1 cellular context compared by ENCODE assay signal in the genomic region with DNA sequence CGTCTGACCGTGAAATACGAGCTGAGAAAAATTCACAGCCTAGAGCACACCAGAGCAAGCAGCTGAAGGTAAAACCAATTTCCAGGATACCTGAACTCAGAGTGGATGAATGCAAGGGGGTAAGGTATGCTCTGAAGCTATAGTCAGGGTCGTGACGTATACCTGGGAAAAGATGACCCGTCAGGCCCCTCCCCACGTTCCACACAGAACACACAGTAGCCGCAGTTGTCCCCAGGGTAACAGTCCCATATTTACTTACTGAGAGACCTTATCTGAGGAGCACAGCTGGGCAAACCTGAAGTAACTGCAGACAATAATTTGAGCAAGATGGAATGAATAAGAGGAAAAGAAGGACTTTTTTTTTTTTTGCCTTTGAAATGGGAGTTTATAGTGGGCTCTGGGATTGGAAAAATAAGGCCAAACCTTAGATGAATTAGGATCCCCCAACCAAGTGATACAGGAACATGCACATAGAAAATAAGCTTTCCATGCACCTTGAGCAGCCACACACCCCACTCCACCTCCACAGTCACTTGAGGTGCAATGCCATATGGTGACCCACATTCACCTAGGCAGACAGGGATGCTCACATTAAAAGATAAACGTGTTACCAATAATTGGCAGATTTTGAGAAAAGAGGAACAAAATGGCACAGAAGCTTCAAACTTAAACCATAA.
TF ChIP-seq lines count a peak whose summit lies in the region.

No MANE protein-coding gene starts in this region.

TF ChIP-seq in K562, 482 proteins besides CTCF, POLR2A, EP300 and RAD21 (continued from another document and continues in another):
- TF ChIP-seq, protein P1, sequence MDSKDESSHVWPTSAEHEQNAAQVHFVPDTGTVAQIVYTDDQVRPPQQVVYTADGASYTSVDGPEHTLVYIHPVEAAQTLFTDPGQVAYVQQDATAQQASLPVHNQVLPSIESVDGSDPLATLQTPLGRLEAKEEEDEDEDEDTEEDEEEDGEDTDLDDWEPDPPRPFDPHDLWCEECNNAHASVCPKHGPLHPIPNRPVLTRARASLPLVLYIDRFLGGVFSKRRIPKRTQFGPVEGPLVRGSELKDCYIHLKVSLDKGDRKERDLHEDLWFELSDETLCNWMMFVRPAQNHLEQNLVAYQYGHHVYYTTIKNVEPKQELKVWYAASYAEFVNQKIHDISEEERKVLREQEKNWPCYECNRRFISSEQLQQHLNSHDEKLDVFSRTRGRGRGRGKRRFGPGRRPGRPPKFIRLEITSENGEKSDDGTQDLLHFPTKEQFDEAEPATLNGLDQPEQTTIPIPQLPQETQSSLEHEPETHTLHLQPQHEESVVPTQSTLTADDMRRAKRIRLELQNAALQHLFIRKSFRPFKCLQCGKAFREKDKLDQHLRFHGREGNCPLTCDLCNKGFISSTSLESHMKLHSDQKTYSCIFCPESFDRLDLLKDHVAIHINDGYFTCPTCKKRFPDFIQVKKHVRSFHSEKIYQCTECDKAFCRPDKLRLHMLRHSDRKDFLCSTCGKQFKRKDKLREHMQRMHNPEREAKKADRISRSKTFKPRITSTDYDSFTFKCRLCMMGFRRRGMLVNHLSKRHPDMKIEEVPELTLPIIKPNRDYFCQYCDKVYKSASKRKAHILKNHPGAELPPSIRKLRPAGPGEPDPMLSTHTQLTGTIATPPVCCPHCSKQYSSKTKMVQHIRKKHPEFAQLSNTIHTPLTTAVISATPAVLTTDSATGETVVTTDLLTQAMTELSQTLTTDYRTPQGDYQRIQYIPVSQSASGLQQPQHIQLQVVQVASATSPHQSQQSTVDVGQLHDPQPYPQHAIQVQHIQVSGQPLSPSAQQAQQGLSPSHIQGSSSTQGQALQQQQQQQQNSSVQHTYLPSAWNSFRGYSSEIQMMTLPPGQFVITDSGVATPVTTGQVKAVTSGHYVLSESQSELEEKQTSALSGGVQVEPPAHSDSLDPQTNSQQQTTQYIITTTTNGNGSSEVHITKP (IDR thresholded peaks at IDR 0.05; ENCODE audit: partially characterized antibody): no peak
- TF ChIP-seq, protein P2, sequence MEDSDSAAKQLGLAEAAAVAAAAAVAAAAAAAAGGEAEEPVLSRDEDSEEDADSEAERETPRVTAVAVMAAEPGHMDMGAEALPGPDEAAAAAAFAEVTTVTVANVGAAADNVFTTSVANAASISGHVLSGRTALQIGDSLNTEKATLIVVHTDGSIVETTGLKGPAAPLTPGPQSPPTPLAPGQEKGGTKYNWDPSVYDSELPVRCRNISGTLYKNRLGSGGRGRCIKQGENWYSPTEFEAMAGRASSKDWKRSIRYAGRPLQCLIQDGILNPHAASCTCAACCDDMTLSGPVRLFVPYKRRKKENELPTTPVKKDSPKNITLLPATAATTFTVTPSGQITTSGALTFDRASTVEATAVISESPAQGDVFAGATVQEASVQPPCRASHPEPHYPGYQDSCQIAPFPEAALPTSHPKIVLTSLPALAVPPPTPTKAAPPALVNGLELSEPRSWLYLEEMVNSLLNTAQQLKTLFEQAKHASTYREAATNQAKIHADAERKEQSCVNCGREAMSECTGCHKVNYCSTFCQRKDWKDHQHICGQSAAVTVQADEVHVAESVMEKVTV (CRISPR knock-in tag; IDR thresholded peaks at IDR 0.05): no peak
- TF ChIP-seq MTF1 (CRISPR knock-in tag; IDR thresholded peaks at IDR 0.05; ENCODE audit: borderline replicate concordance): no peak
- TF ChIP-seq, protein P3, sequence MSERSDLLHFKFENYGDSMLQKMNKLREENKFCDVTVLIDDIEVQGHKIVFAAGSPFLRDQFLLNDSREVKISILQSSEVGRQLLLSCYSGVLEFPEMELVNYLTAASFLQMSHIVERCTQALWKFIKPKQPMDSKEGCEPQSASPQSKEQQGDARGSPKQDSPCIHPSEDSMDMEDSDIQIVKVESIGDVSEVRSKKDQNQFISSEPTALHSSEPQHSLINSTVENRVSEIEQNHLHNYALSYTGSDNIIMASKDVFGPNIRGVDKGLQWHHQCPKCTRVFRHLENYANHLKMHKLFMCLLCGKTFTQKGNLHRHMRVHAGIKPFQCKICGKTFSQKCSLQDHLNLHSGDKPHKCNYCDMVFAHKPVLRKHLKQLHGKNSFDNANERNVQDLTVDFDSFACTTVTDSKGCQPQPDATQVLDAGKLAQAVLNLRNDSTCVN (CRISPR knock-in tag; IDR thresholded peaks at IDR 0.05): no peak
- TF ChIP-seq, protein P4, sequence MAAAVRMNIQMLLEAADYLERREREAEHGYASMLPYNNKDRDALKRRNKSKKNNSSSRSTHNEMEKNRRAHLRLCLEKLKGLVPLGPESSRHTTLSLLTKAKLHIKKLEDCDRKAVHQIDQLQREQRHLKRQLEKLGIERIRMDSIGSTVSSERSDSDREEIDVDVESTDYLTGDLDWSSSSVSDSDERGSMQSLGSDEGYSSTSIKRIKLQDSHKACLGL (CRISPR knock-in tag; IDR thresholded peaks at IDR 0.05; ENCODE audit: borderline replicate concordance, poor library complexity, severe bottlenecking): no peak
- no peak for TF ChIP-seq ILF3 (IDR thresholded peaks at IDR 0.05; ENCODE audit: borderline replicate concordance)
- TF ChIP-seq THRAP3 (IDR thresholded peaks at IDR 0.05; ENCODE audit: borderline replicate concordance): no peak
- no peak for TF ChIP-seq CHCHD3 (CRISPR knock-in tag; IDR thresholded peaks at IDR 0.05)
- TF ChIP-seq, protein P5, sequence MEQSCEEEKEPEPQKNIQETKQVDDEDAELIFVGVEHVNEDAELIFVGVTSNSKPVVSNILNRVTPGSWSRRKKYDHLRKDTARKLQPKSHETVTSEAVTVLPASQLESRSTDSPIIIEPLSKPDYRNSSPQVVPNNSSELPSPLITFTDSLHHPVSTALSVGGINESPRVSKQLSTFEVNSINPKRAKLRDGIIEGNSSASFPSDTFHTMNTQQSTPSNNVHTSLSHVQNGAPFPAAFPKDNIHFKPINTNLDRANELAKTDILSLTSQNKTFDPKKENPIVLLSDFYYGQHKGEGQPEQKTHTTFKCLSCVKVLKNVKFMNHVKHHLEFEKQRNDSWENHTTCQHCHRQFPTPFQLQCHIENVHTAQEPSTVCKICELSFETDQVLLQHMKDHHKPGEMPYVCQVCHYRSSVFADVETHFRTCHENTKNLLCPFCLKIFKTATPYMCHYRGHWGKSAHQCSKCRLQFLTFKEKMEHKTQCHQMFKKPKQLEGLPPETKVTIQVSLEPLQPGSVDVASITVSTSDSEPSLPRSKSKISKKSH (CRISPR knock-in tag; IDR thresholded peaks at IDR 0.05): no peak
- TF ChIP-seq MYBL2 (IDR thresholded peaks at IDR 0.05; ENCODE audit: low read depth): no peak
- no peak for TF ChIP-seq MYBL2 (CRISPR knock-in tag; IDR thresholded peaks at IDR 0.05; ENCODE audit: borderline replicate concordance)
- no peak for TF ChIP-seq ZNF12 (CRISPR knock-in tag; IDR thresholded peaks at IDR 0.05)
- TF ChIP-seq TCFL5 (CRISPR knock-in tag; conservative IDR thresholded peaks at IDR 0.05): no peak
- no peak for TF ChIP-seq HMGN3 (IDR thresholded peaks at IDR 0.05; ENCODE audit: borderline replicate concordance, extremely low read depth, insufficient read length, low read depth, low read length)
- TF ChIP-seq FOXM1 (IDR thresholded peaks at IDR 0.05; ENCODE audit: low read depth): peak; percentile 57
- TF ChIP-seq FOXM1 (CRISPR knock-in tag; IDR thresholded peaks at IDR 0.05; ENCODE audit: low read depth): no peak
- no peak for TF ChIP-seq HEY1 (CRISPR knock-in tag; IDR thresholded peaks at IDR 0.05; ENCODE audit: borderline replicate concordance)
- TF ChIP-seq, protein P6, sequence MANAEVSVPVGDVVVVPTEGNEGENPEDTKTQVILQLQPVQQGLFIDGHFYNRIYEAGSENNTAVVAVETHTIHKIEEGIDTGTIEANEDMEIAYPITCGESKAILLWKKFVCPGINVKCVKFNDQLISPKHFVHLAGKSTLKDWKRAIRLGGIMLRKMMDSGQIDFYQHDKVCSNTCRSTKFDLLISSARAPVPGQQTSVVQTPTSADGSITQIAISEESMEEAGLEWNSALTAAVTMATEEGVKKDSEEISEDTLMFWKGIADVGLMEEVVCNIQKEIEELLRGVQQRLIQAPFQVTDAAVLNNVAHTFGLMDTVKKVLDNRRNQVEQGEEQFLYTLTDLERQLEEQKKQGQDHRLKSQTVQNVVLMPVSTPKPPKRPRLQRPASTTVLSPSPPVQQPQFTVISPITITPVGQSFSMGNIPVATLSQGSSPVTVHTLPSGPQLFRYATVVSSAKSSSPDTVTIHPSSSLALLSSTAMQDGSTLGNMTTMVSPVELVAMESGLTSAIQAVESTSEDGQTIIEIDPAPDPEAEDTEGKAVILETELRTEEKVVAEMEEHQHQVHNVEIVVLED (CRISPR knock-in tag; IDR thresholded peaks at IDR 0.05): 0 out of 2 replicates have a peak, but pooled peaks have one; percentile 26
- TF ChIP-seq FOXA1 (IDR thresholded peaks at IDR 0.05; ENCODE audit: borderline replicate concordance): peak; percentile 76
- no peak for TF ChIP-seq MCM7 (IDR thresholded peaks at IDR 0.05)
- no peak for TF ChIP-seq HMG20A (CRISPR knock-in tag; conservative IDR thresholded peaks at IDR 0.05)
- no peak for TF ChIP-seq SIN3A (IDR thresholded peaks at IDR 0.05; ENCODE audit: borderline replicate concordance in 2 of 2, control insufficient read depth in 1 of 2, low read depth in 2 of 2, low read length in 2 of 2)
- TF ChIP-seq ZNF133 (CRISPR knock-in tag; IDR thresholded peaks at IDR 0.05): no peak
- TF ChIP-seq, protein P7, sequence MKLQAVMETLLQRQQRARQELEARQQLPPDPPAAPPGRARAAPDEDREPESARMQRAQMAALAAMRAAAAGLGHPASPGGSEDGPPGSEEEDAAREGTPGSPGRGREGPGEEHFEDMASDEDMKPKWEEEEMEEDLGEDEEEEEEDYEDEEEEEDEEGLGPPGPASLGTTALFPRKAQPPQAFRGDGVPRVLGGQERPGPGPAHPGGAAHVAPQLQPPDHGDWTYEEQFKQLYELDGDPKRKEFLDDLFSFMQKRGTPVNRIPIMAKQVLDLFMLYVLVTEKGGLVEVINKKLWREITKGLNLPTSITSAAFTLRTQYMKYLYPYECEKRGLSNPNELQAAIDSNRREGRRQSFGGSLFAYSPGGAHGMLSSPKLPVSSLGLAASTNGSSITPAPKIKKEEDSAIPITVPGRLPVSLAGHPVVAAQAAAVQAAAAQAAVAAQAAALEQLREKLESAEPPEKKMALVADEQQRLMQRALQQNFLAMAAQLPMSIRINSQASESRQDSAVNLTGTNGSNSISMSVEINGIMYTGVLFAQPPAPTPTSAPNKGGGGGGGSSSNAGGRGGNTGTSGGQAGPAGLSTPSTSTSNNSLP (IDR thresholded peaks at IDR 0.05; ENCODE audit: borderline replicate concordance, low read depth, low read length): peak; percentile 68; the same call in 1 of the 2 replicates
- peak; percentile 46 for TF ChIP-seq CXXC5 (CRISPR knock-in tag; IDR thresholded peaks at IDR 0.05)
- no peak for TF ChIP-seq MCM2 (IDR thresholded peaks at IDR 0.05; ENCODE audit: low read depth)
- no peak for TF ChIP-seq KHSRP (IDR thresholded peaks at IDR 0.05)
- TF ChIP-seq, protein P8, sequence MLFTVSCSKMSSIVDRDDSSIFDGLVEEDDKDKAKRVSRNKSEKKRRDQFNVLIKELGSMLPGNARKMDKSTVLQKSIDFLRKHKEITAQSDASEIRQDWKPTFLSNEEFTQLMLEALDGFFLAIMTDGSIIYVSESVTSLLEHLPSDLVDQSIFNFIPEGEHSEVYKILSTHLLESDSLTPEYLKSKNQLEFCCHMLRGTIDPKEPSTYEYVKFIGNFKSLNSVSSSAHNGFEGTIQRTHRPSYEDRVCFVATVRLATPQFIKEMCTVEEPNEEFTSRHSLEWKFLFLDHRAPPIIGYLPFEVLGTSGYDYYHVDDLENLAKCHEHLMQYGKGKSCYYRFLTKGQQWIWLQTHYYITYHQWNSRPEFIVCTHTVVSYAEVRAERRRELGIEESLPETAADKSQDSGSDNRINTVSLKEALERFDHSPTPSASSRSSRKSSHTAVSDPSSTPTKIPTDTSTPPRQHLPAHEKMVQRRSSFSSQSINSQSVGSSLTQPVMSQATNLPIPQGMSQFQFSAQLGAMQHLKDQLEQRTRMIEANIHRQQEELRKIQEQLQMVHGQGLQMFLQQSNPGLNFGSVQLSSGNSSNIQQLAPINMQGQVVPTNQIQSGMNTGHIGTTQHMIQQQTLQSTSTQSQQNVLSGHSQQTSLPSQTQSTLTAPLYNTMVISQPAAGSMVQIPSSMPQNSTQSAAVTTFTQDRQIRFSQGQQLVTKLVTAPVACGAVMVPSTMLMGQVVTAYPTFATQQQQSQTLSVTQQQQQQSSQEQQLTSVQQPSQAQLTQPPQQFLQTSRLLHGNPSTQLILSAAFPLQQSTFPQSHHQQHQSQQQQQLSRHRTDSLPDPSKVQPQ (CRISPR knock-in tag; IDR thresholded peaks at IDR 0.05; ENCODE audit: borderline replicate concordance): no peak
- no peak for TF ChIP-seq ARHGAP35 (IDR thresholded peaks at IDR 0.05; ENCODE audit: partially characterized antibody)
- TF ChIP-seq, protein P9, sequence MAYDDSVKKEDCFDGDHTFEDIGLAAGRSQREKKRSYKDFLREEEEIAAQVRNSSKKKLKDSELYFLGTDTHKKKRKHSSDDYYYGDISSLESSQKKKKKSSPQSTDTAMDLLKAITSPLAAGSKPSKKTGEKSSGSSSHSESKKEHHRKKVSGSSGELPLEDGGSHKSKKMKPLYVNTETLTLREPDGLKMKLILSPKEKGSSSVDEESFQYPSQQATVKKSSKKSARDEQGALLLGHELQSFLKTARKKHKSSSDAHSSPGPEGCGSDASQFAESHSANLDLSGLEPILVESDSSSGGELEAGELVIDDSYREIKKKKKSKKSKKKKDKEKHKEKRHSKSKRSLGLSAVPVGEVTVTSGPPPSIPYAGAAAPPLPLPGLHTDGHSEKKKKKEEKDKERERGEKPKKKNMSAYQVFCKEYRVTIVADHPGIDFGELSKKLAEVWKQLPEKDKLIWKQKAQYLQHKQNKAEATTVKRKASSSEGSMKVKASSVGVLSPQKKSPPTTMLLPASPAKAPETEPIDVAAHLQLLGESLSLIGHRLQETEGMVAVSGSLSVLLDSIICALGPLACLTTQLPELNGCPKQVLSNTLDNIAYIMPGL (CRISPR knock-in tag; IDR thresholded peaks at IDR 0.05): no peak
- TF ChIP-seq, protein P10, sequence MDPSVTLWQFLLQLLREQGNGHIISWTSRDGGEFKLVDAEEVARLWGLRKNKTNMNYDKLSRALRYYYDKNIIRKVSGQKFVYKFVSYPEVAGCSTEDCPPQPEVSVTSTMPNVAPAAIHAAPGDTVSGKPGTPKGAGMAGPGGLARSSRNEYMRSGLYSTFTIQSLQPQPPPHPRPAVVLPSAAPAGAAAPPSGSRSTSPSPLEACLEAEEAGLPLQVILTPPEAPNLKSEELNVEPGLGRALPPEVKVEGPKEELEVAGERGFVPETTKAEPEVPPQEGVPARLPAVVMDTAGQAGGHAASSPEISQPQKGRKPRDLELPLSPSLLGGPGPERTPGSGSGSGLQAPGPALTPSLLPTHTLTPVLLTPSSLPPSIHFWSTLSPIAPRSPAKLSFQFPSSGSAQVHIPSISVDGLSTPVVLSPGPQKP (CRISPR knock-in tag; IDR thresholded peaks at IDR 0.05): no peak
- TF ChIP-seq FOS (IDR thresholded peaks at IDR 0.05; ENCODE audit: extremely low read depth, insufficient read length): no peak
- no peak for TF ChIP-seq ZNF695 (CRISPR knock-in tag; IDR thresholded peaks at IDR 0.05)
- no peak for TF ChIP-seq TAF7 (tag; IDR thresholded peaks at IDR 0.05)
- peak; percentile 98 for TF ChIP-seq ZNF384 (IDR thresholded peaks at IDR 0.05; ENCODE audit: low read depth, low read length)
- TF ChIP-seq SREBF1 (IDR thresholded peaks at IDR 0.05; ENCODE audit: borderline replicate concordance, low read depth, low read length): no peak
- TF ChIP-seq ZNF3 (CRISPR knock-in tag; IDR thresholded peaks at IDR 0.05): no peak
